Comparison of ENCODE assay signal across 1 cellular context in the genomic region with DNA sequence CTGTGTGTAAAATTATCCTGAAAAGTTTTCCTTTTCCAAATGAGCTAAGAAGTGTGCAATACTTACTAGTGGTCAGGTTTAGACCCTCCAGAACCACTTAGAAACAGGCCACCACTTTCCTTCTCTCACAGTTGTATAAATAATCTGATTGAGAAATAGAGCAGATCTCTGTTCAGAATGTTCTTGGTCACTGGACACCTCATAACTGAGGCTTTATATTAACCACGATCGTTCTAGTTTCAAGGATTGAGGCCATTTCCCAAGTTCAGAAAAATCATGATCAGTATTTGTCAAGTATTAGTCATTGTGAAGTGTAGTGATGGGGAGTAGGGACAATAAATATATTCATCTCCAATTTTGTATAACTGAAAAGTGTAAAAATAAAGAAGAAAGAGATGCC.
TF ChIP-seq lines count a peak whose summit lies in the region.

No MANE protein-coding gene starts in this region.

TF ChIP-seq in SK-N-SH, 30 proteins besides CTCF, POLR2A, EP300 and RAD21 (continued from another document):
- TF ChIP-seq TEAD4 (IDR thresholded peaks at IDR 0.05; ENCODE audit: borderline replicate concordance, insufficient read depth): no peak
- TF ChIP-seq, protein P1, sequence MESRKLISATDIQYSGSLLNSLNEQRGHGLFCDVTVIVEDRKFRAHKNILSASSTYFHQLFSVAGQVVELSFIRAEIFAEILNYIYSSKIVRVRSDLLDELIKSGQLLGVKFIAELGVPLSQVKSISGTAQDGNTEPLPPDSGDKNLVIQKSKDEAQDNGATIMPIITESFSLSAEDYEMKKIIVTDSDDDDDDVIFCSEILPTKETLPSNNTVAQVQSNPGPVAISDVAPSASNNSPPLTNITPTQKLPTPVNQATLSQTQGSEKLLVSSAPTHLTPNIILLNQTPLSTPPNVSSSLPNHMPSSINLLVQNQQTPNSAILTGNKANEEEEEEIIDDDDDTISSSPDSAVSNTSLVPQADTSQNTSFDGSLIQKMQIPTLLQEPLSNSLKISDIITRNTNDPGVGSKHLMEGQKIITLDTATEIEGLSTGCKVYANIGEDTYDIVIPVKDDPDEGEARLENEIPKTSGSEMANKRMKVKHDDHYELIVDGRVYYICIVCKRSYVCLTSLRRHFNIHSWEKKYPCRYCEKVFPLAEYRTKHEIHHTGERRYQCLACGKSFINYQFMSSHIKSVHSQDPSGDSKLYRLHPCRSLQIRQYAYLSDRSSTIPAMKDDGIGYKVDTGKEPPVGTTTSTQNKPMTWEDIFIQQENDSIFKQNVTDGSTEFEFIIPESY (IDR thresholded peaks at IDR 0.05; ENCODE audit: borderline replicate concordance, low read depth): no peak
